In the genomic region with DNA sequence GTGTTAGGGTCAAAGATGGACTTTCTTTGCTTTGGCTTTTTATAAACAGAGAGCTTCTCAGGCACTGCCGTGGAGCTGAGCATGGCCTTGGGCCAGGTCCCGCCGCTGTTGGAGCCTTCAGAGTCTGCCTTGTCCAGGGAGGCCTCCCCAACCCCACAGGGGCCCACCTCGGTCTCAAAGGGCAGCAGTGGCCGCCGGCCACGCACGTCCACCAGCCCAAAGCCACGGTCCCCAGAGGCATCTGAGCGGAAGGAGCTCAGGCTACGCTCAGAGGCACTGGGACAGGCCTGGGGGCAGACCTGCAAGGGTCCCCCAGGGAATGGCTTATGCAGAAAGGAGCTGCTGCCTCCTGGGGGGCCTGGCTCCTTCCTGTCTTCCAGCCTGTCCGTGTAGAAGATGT, we compare ENCODE assay signal across 1 cellular context.
TF ChIP-seq lines count a peak whose summit lies in the region.

No MANE protein-coding gene starts in this region.

TF ChIP-seq in endothelial cell of umbilical vein, 7 proteins besides CTCF, POLR2A, EP300 and RAD21:
- no peak for TF ChIP-seq MAX (IDR thresholded peaks at IDR 0.05; ENCODE audit: insufficient read depth, insufficient read length)
- TF ChIP-seq FOS (IDR thresholded peaks at IDR 0.05; ENCODE audit: borderline replicate concordance, insufficient read depth, low read length), result no peak
- no peak for TF ChIP-seq GATA2 (IDR thresholded peaks at IDR 0.05; ENCODE audit: insufficient read depth, insufficient read length, low read depth, low read length)
- no peak for TF ChIP-seq MYC (IDR thresholded peaks at IDR 0.05; ENCODE audit: low read depth, low read length)
- TF ChIP-seq JUN (IDR thresholded peaks at IDR 0.05; ENCODE audit: borderline replicate concordance, insufficient read depth, insufficient read length, low read depth), result no peak
- no peak for TF ChIP-seq POLR2AphosphoS5 (IDR thresholded peaks at IDR 0.05; ENCODE audit: insufficient read depth, low read depth, low read length)
- no peak for TF ChIP-seq EZH2 (IDR thresholded peaks at IDR 0.05; ENCODE audit: borderline replicate concordance, low read depth, low read length, severe bottlenecking)
